22 cellular contexts compared by ENCODE assay signal in the genomic region with DNA sequence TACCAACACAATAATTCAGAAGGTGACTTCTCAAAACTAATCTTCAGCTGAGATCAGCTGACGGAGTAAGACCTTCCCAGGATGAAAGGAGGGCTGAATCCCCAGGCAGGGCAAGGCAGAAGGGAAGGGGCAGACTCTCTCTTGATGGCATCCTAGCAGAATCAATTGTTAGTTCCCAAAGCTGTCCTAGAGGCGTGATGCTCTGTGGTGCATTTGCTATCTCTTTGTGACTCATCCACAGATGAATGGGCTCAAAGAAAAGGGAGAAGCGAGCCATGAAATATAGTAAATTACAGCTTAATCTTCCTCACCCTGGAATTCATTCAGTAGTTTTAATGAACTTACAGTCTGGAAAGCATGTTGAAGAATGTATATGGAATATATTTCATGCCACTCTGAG. TPM values are rescaled to one million over a fixed set of nuclear protein-coding genes. Genes with fewer than 3 reads are reported as not detected.
A peak's percentile ranks its signal among the peaks of the same experiment; 100 is the strongest.
DNase-seq lines count a peak whose midpoint lies in the region; ATAC-seq, FAIRE-seq and TF ChIP-seq lines count a peak whose summit lies in the region.
"Had no signal": no experiment of that assay in that cellular context is flagged by ENCODE, and none has a peak within 500 bp of the region (broad histone marks: within the 10 kb centered on the region; RNA-seq: fewer than 3 reads in every experiment).

No MANE protein-coding gene starts in this region.

- H3K23me2 ChIP-seq in H1 (ENCODE audit: low read depth, low read length) = no peaks in the 10 kb centered on the region; the same call in 1 of the 2 replicates

- H3K9me3 ChIP-seq in left ventricle myocardium inferior (replicated peaks) (no peaks in the 10 kb centered on the region), right atrium auricular region (no peaks in the 10 kb centered on the region), IMR-90 (ENCODE audit: control insufficient read depth, insufficient read depth, low read length) (no peaks in the 10 kb centered on the region), H1 (ENCODE audit: insufficient read depth in 2 of 2, low read depth in 1 of 2, low read length in 1 of 2) (0 out of 4 replicates have a peak, but pooled peaks cover 2 to 11% of the 10 kb centered on the region in 2 experiments)
- H3K9me3 ChIP-seq: BE2C had no signal

- H2BK15ac ChIP-seq in IMR-90 (ENCODE audit: low read depth, low read length) = no peak overlapping the region
- no peak overlapping the region for H2BK15ac ChIP-seq in H1 (ENCODE audit: low read length)

- no peaks in the 10 kb centered on the region for H3K27me3 ChIP-seq in left ventricle myocardium inferior (ENCODE audit: low read depth)
- H3K27me3 ChIP-seq in right atrium auricular region = no peaks in the 10 kb centered on the region
- no peaks in the 10 kb centered on the region for H3K27me3 ChIP-seq in IMR-90 (ENCODE audit: control insufficient read depth, insufficient read depth, low read length)
- no peaks in the 10 kb centered on the region for H3K27me3 ChIP-seq in H1 (replicated peaks in 1 of 4; ENCODE audit: control insufficient read depth in 3 of 4, extremely low read depth in 1 of 4, insufficient read depth in 3 of 4, low read length in 3 of 4)
- H3K27me3 ChIP-seq: BE2C had no signal

- H3K9ac ChIP-seq in IMR-90 (ENCODE audit: low read depth, low read length) (no peak overlapping the region), H1 (replicated peaks in 1 of 4; ENCODE audit: extremely low read depth in 1 of 4, low read depth in 3 of 4, low read length in 3 of 4) (no peak overlapping the region)

- CTCF ChIA-PET in IMR-90 (lab: Yijun Ruan, JAX) = no interaction called here
- CTCF ChIA-PET in H1 (lab: Charles Lee; ENCODE audit: partially characterized antibody) = interaction anchor here (0.8 to 1.3 kb wide), 5 partner anchors 9 to 219 kb away, joined by 3 to 6 read pairs (median 3); no protein-coding TSS in a partner anchor
- CTCF ChIA-PET in activated naive CD4-positive, alpha-beta T cell treated with anti-CD3 and anti-CD28 coated beads for 36 hours (lab: Charles Lee) = no interaction called here

- H4K20me1 ChIP-seq in IMR-90 (ENCODE audit: insufficient read depth, low read length) (no peaks in the 10 kb centered on the region), H1 (replicated peaks in 1 of 2; ENCODE audit: control insufficient read depth in 1 of 2, insufficient read depth in 2 of 2, low read length in 2 of 2) (no peaks in the 10 kb centered on the region)

- POLR2A ChIA-PET in IMR-90 (lab: Charles Lee; ENCODE audit: unreplicated experiment) = no interaction called here
- POLR2A ChIA-PET in H1 (lab: Charles Lee; ENCODE audit: partially characterized antibody) = no interaction called here

- H3K36me3 ChIP-seq in left ventricle myocardium inferior = no peaks in the 10 kb centered on the region
- H3K36me3 ChIP-seq in right atrium auricular region = no peaks in the 10 kb centered on the region
- no peaks in the 10 kb centered on the region for H3K36me3 ChIP-seq in IMR-90 (ENCODE audit: control insufficient read depth, insufficient read depth, low read length)
- H3K36me3 ChIP-seq in H1 (ENCODE audit: control insufficient read depth in 2 of 4, insufficient read depth in 4 of 4, low read length in 3 of 4) = no peaks in the 10 kb centered on the region
- H3K36me3 ChIP-seq: BE2C had no signal

- H2AFZ ChIP-seq in IMR-90 (replicated peaks; ENCODE audit: low read length, poor library complexity) (no peak overlapping the region), H1 (ENCODE audit: low read length) (no peak overlapping the region)

- no peak overlapping the region for H2AK9ac ChIP-seq in IMR-90 (replicated peaks; ENCODE audit: low read depth, low read length, poor library complexity)

- peak overlapping the region; percentile 21; the same call in 1 of the 2 replicates for H4K5ac ChIP-seq in IMR-90 (ENCODE audit: low read depth, low read length)
- no peak overlapping the region for H4K5ac ChIP-seq in H1 (ENCODE audit: insufficient read length, low read depth, low read length)

- no peaks in the 10 kb centered on the region for H3K36me3 Mint-ChIP-seq in activated naive CD4-positive, alpha-beta T cell treated with anti-CD3 and anti-CD28 coated beads for 36 hours (ENCODE audit: low read depth)

- BruUV-seq in IMR-90 (replicated peaks; lab: Mats Ljungman, UMichigan) = no TSS peak

- TF ChIP-seq EP300 in H1 (IDR thresholded peaks at IDR 0.05; ENCODE audit: borderline replicate concordance in 1 of 2, low read depth in 2 of 2, low read length in 2 of 2) = no peak

- peak overlapping the region; percentile 35; the same call in 1 of the 2 replicates for H3K18ac ChIP-seq in IMR-90 (ENCODE audit: low read depth, low read length)
- no peak overlapping the region for H3K18ac ChIP-seq in H1 (ENCODE audit: extremely low read depth, low read length)

- H3K4me1 Mint-ChIP-seq in activated naive CD4-positive, alpha-beta T cell treated with anti-CD3 and anti-CD28 coated beads for 36 hours (ENCODE audit: low read depth) = no peaks in the 10 kb centered on the region

- H2BK5ac ChIP-seq in IMR-90 (ENCODE audit: low read depth, low read length, poor library complexity, severe bottlenecking) = no peak overlapping the region
- H2BK5ac ChIP-seq in H1 (ENCODE audit: low read depth, low read length) = no peak overlapping the region

- H3K79me1 ChIP-seq in IMR-90 (ENCODE audit: low read depth in 1 of 2, low read length in 2 of 2) = peaks cover 13 to 25% of the 10 kb centered on the region in 2 experiments; a peak in 3 of 4 replicates
- H3K79me1 ChIP-seq in H1 (ENCODE audit: low read depth, low read length) = no peaks in the 10 kb centered on the region

- peaks cover 4% of the 10 kb centered on the region for H3K9me3 Mint-ChIP-seq in activated naive CD4-positive, alpha-beta T cell treated with anti-CD3 and anti-CD28 coated beads for 36 hours

- no peak overlapping the region for H2BK20ac ChIP-seq in IMR-90 (ENCODE audit: low read depth, low read length)
- no peak overlapping the region for H2BK20ac ChIP-seq in H1 (ENCODE audit: low read length)

- no peak for TF ChIP-seq RAD21 in IMR-90 (IDR thresholded peaks at IDR 0.05; ENCODE audit: low read length)
- TF ChIP-seq RAD21 in H1 (IDR thresholded peaks at IDR 0.05 in 1 of 2, conservative IDR thresholded peaks at IDR 0.05 in 1 of 2; ENCODE audit: low read depth in 2 of 2, low read length in 2 of 2) = no peak

- WGBS in IMR-90 (ENCODE audit: extremely low coverage in 2 of 2, insufficient read length in 1 of 2), 2 experiments = no CpG with 5 or more reads among the region's 3 CpGs
- WGBS in H1 (ENCODE audit: extremely low coverage in 1 of 2, insufficient coverage in 1 of 2, insufficient read length in 1 of 2, insufficient replicate concordance in 2 of 2, low coverage in 1 of 2, low lambda C conversion rate in 2 of 2, missing lambda C conversion rate in 1 of 2), 2 experiments = 91% methylated on average over 3 of the region's 3 CpGs; no CpG with 5 or more reads in 1 of the 2 experiments

- no peaks in the 10 kb centered on the region for H3K27me3 Mint-ChIP-seq in activated naive CD4-positive, alpha-beta T cell treated with anti-CD3 and anti-CD28 coated beads for 36 hours (ENCODE audit: low read depth)
- H3K27me3 Mint-ChIP-seq: CD4-positive, alpha-beta T cell had no signal

- H3K4me3 ChIP-seq in left ventricle myocardium inferior (no peak overlapping the region), right atrium auricular region (no peak overlapping the region), IMR-90 (ENCODE audit: insufficient read depth, low read depth, low read length) (no peak overlapping the region), H1 (ENCODE audit: extremely low read depth in 1 of 4, insufficient read depth in 2 of 4, low read depth in 3 of 4, low read length in 4 of 4) (no peak overlapping the region)
- H3K4me3 ChIP-seq: SK-N-MC had no signal

- no peak overlapping the region for H4K8ac ChIP-seq in IMR-90 (ENCODE audit: low read depth in 2 of 2, low read length in 2 of 2)
- H4K8ac ChIP-seq in H1 (ENCODE audit: extremely low read depth, insufficient read depth, low read length) = no peak overlapping the region

- ATAC-seq in IMR-90 (ENCODE audit: low read depth) = no peak
- ATAC-seq in GM18873 (IDR thresholded peaks at IDR 0.05; ENCODE audit: low FRiP score, unreplicated experiment) = no peak

- dilution Hi-C loops in IMR-90 (cut with HindIII; ENCODE audit: low sequenced_read_pairs, unreplicated experiment) = no loop called here

- H3K23ac ChIP-seq in IMR-90 (ENCODE audit: low read depth, low read length) = no peak overlapping the region; the same call in 1 of the 2 replicates
- H3K23ac ChIP-seq in H1 (ENCODE audit: insufficient read length) = no peak overlapping the region

- H3K4me3 Mint-ChIP-seq in activated naive CD4-positive, alpha-beta T cell treated with anti-CD3 and anti-CD28 coated beads for 36 hours = no peak overlapping the region
- H3K4me3 Mint-ChIP-seq: CD4-positive, alpha-beta T cell; H9 had no signal

- no peak overlapping the region; the same call in 1 of the 2 replicates for H2AK5ac ChIP-seq in IMR-90 (ENCODE audit: low read depth, low read length)
- H2AK5ac ChIP-seq in H1 (ENCODE audit: low read depth, low read length) = no peak overlapping the region

- H3K79me2 ChIP-seq in H1 (ENCODE audit: control insufficient read depth in 1 of 2, insufficient read depth in 2 of 2, low read length in 2 of 2) = no peaks in the 10 kb centered on the region

- TF ChIP-seq CTCF in left ventricle myocardium inferior (IDR thresholded peaks at IDR 0.05; ENCODE audit: borderline replicate concordance) (no peak), right atrium auricular region (IDR thresholded peaks at IDR 0.05) (no peak), IMR-90 (conservative IDR thresholded peaks at IDR 0.05; ENCODE audit: low read depth, low read length) (no peak), H1 (IDR thresholded peaks at IDR 0.05; ENCODE audit: control extremely low read depth in 1 of 3, insufficient read depth in 1 of 3, low read depth in 1 of 3, low read length in 3 of 3) (no peak)

- in situ Hi-C loops in IMR-90 (cut with MboI; ENCODE audit: low sequenced_read_pairs) = no loop called here
- in situ Hi-C loops in KBM-7 (cut with MboI; ENCODE audit: low pct_unique_long_range_greater_than_20kb, low sequenced_read_pairs) = no loop called here

- H2BK120ac ChIP-seq in IMR-90 (ENCODE audit: low read depth, low read length) (peak overlapping the region; percentile 16; the same call in 1 of the 2 replicates), H1 (replicated peaks; ENCODE audit: low read depth, low read length) (no peak overlapping the region)

- H3K27ac ChIP-seq in left ventricle myocardium inferior (replicated peaks) (peak overlapping the region; percentile 60), right atrium auricular region (no peak overlapping the region), IMR-90 (ENCODE audit: insufficient read depth, low read length) (no peak overlapping the region), H1 (ENCODE audit: low read depth, low read length) (no peak overlapping the region)
- H3K27ac ChIP-seq: SK-N-MC had no signal

- no peak overlapping the region for H4K91ac ChIP-seq in IMR-90 (ENCODE audit: insufficient read depth, low read depth, low read length)
- no peak overlapping the region for H4K91ac ChIP-seq in H1 (replicated peaks; ENCODE audit: insufficient read length, low read length)

- no peak overlapping the region for H3K27ac Mint-ChIP-seq in activated naive CD4-positive, alpha-beta T cell treated with anti-CD3 and anti-CD28 coated beads for 36 hours
- H3K27ac Mint-ChIP-seq: CD4-positive, alpha-beta T cell; H9 had no signal

- DNase-seq in left ventricle myocardium inferior = no peak
- DNase-seq in right atrium auricular region (ENCODE audit: low spot score) = no peak
- DNase-seq in IMR-90 = no peak
- DNase-seq in H1 (ENCODE audit: low read depth in 1 of 2, low spot score in 2 of 2) = no peak
- no peak for DNase-seq in KBM-7
- DNase-seq in activated naive CD4-positive, alpha-beta T cell treated with anti-CD3 and anti-CD28 coated beads for 36 hours = no peak
- DNase-seq in C1 segment of cervical spinal cord (lab: John Stamatoyannopoulos, UW) = no peak
- DNase-seq: 8988T; BE2C; CD4-positive, alpha-beta T cell; DMS153; H9; NCI-H1105 treated with DMSO at 0.1 percent for 48 hours; NCI-H1694; NCI-H345; NCI-H69; Right ventricle myocardium superior had no signal

- H3K4me2 ChIP-seq in IMR-90 (ENCODE audit: low read depth, low read length) (no peak overlapping the region), H1 (ENCODE audit: insufficient read depth in 1 of 2, low read depth in 2 of 2, low read length in 2 of 2) (no peak overlapping the region)

- peaks cover 87% of the 10 kb centered on the region for H3K4me1 ChIP-seq in left ventricle myocardium inferior
- peaks cover 0 to 19% of the 10 kb centered on the region in 2 donors for H3K4me1 ChIP-seq in right atrium auricular region
- peaks cover 8% of the 10 kb centered on the region for H3K4me1 ChIP-seq in IMR-90 (ENCODE audit: control insufficient read depth, insufficient read depth, low read length)
- no peaks in the 10 kb centered on the region for H3K4me1 ChIP-seq in H1 (replicated peaks in 1 of 4; ENCODE audit: control insufficient read depth in 3 of 4, insufficient read depth in 4 of 4, low read length in 3 of 4)
- H3K4me1 ChIP-seq: BE2C had no signal

- H3K14ac ChIP-seq in IMR-90 (replicated peaks; ENCODE audit: low read depth, low read length) = no peak overlapping the region
- H3K14ac ChIP-seq in H1 (ENCODE audit: insufficient read length) = no peak overlapping the region

- 0 out of 2 replicates have a peak overlapping the region, but pooled peaks have one; percentile 9 for H2BK12ac ChIP-seq in H1 (ENCODE audit: low read depth, low read length)

- H3K4ac ChIP-seq in IMR-90 (ENCODE audit: low read depth, low read length) (peak overlapping the region; percentile 10; the same call in 1 of the 2 replicates), H1 (replicated peaks; ENCODE audit: insufficient read length, low read depth, low read length) (no peak overlapping the region)

- FAIRE-seq in H1 (lab: Jason Lieb, UNC) = no peak
- FAIRE-seq: RCC 7860 had no signal

- TF ChIP-seq POLR2A in IMR-90 (IDR thresholded peaks at IDR 0.05; ENCODE audit: low read depth, low read length) = no peak
- no peak for TF ChIP-seq POLR2A in H1 (IDR thresholded peaks at IDR 0.05; ENCODE audit: control extremely low read depth in 1 of 2, low read depth in 2 of 2, low read length in 2 of 2)

- H3K56ac ChIP-seq in IMR-90 (ENCODE audit: extremely low read depth, insufficient read depth, low read length) = no peak overlapping the region
- no peak overlapping the region for H3K56ac ChIP-seq in H1 (replicated peaks; ENCODE audit: insufficient read length, low read depth, low read length)

- intact Hi-C loops in left ventricle myocardium inferior (cut with micrococcal nuclease) (no loop called here), IMR-90 (cut with micrococcal nuclease) (loop anchor here (5.0 kb wide), 1 partner anchor 39 kb away; a partner anchor contains a TSS)
- intact Hi-C loops in activated naive CD4-positive, alpha-beta T cell treated with anti-CD3 and anti-CD28 coated beads for 36 hours (cut with micrococcal nuclease) = no loop called here

- peaks cover 4% of the 10 kb centered on the region; the same call in 1 of the 2 replicates for H3K9me1 ChIP-seq in IMR-90 (ENCODE audit: insufficient read depth, low read length)

RNA-seq across cellular contexts. Expression of a gene that starts 37.2 kb away (rescaled TPM):
- 207 TPM for total RNA-seq in left ventricle myocardium inferior
- total RNA-seq in right atrium auricular region = 10 to 100 TPM; 35.7 to 47.8 TPM
- 53.3 and 61.5 TPM in 2 replicates for total RNA-seq in IMR-90 (2012; rRNA removed)
- polyA plus RNA-seq in IMR-90 (2012; rRNA removed) = 10.9 and 14.2 TPM in 2 replicates
- 3.6 and 4.6 TPM in 2 replicates for polyA plus RNA-seq in IMR-90 (2012; cell fraction: cytosol; rRNA removed)
- polyA plus RNA-seq in IMR-90 (2012; cell fraction: nucleus; rRNA removed; ENCODE audit: low replicate concordance) = 10.3 and 32.7 TPM in 2 replicates
- 0.67 and 1.1 TPM in 2 replicates for total RNA-seq in H1 (2021; fragmentation: NEBNext Ultra II Directional; extraction: Animal tissue kit (Norgen Biotek cat#: 25700))
- polyA plus RNA-seq in H1 (2011; rRNA removed) = 0.06 and 0.11 TPM in 2 replicates
- polyA plus RNA-seq in H1 (2011; cell fraction: cytosol; rRNA removed) = 0.21 TPM
- polyA plus RNA-seq in H1 (2011; cell fraction: nucleus; rRNA removed) = 0.23 TPM
- 0.13 to 0.26 TPM (median 0.19 TPM) in 4 replicates for polyA plus RNA-seq in H1 (2012, experiment 1 of 2)
- not detected for polyA plus RNA-seq in H1 (2012, experiment 2 of 2)
- polyA plus RNA-seq in H1 (2013, experiment 1 of 2) = 0.20 TPM
- polyA plus RNA-seq in H1 (2013, experiment 2 of 2) = 0.26 TPM
- 0.73 and 3.3 TPM in 2 replicates for polyA minus RNA-seq in H1 (2011; rRNA and poly(A)+ RNA removed)
- 0.15 TPM for polyA minus RNA-seq in H1 (2011; cell fraction: cytosol; rRNA and poly(A)+ RNA removed)
- 1.3 TPM for polyA minus RNA-seq in H1 (2011; cell fraction: nucleus; rRNA and poly(A)+ RNA removed)
- not detected for total RNA-seq in activated naive CD4-positive, alpha-beta T cell treated with anti-CD3 and anti-CD28 coated beads for 36 hours
- total RNA-seq: CD4-positive, alpha-beta T cell; G401; OCI-LY7 had no signal

Comparison
In these comparisons a context has a peak if more than half of its experiments do, and no peak if none do; other contexts are left out.
1. RNA of a gene that starts 37.2 kb away (total RNA-seq): 207 TPM in left ventricle myocardium inferior (single experiment), 53.3 to 61.5 TPM in IMR-90 and 35.7 to 47.8 TPM in right atrium auricular region; 0.67 to 1.1 TPM in H1 and not detected in activated naive CD4-positive, alpha-beta T cell treated with anti-CD3 and anti-CD28 coated beads for 36 hours; every median in the first group is over 10 times any median in the second.